In genomic region chr2:34012728-34013302, GRCh38 we compare ENCODE assay signal across 8 cellular contexts.
A peak's percentile ranks its signal among the peaks of the same experiment; 100 is the strongest.
DNase-seq lines count a peak whose midpoint lies in the region; ATAC-seq and TF ChIP-seq lines count a peak whose summit lies in the region.

No MANE protein-coding gene starts in this region.

- 2% methylated on average over 6 of the region's 6 CpGs for WGBS in hepatocyte (ENCODE audit: low lambda C conversion rate, missing lambda C conversion rate)

- H3K27ac Mint-ChIP-seq in activated CD8-positive, alpha-beta memory T cell treated with anti-CD3 and anti-CD28 coated beads, Interleukin-2, amount 10 ng/mL, durations not matched to agents 7 days and 5 days, result no peak overlapping the region

- no peaks in the 10 kb centered on the region for H3K9me2 ChIP-seq in hepatocyte (replicated peaks; ENCODE audit: insufficient read depth)

- peak; percentile 41 for DNase-seq in activated CD8-positive, alpha-beta memory T cell treated with anti-CD3 and anti-CD28 coated beads, Interleukin-2, amount 10 ng/mL, durations not matched to agents 7 days and 5 days
- DNase-seq in activated CD8-positive, alpha-beta memory T cell treated with anti-CD3 and anti-CD28 coated beads, Interleukin-2, amount 50 U/mL, for 4 hours, result no peak
- peak; percentile 26 for DNase-seq in NCI-H146 (lab: John Stamatoyannopoulos, UW)
- DNase-seq in amniotic stem cell (lab: John Stamatoyannopoulos, UW), result peak; percentile 48
- peak; percentile 86 for DNase-seq in hepatocyte (ENCODE audit: low spot score)
- DNase-seq in stimulated activated CD4-positive, alpha-beta T cell treated with anti-CD3 and anti-CD28 coated beads, Interleukin-12 subunit alpha, Interleukin-12 subunit beta, amount 100 ng/mL, for 4 hours, result peak; percentile 2
- DNase-seq in GM19240 (ENCODE audit: insufficient read length, low spot score), result no peak

- no peaks in the 10 kb centered on the region for H3K36me3 ChIP-seq in HEK293 (ENCODE audit: control insufficient read depth in 2 of 2, insufficient read depth in 1 of 2, low read length in 2 of 2)
- H3K36me3 ChIP-seq in hepatocyte (replicated peaks; ENCODE audit: insufficient read depth, low read depth), result no peaks in the 10 kb centered on the region

- no peaks in the 10 kb centered on the region for H3K9me3 ChIP-seq in HEK293 (ENCODE audit: control insufficient read depth, insufficient read depth, low read depth, low read length)
- H3K9me3 ChIP-seq in hepatocyte (ENCODE audit: low read depth), result no peaks in the 10 kb centered on the region

- no peak overlapping the region for H3K4me2 ChIP-seq in hepatocyte

- no peak overlapping the region for H3K4me3 ChIP-seq in HEK293 (ENCODE audit: low read depth, low read length)
- H3K4me3 ChIP-seq in hepatocyte, result no peak overlapping the region

- CTCF ChIA-PET in activated CD8-positive, alpha-beta memory T cell treated with anti-CD3 and anti-CD28 coated beads, Interleukin-2, amount 10 ng/mL, durations not matched to agents 7 days and 5 days (lab: Charles Lee), result interaction anchor here (1.4 kb wide), 1 partner anchor 9 kb away, joined by 4 read pairs; no protein-coding TSS in a partner anchor
- CTCF ChIA-PET in HEK293 (lab: Yijun Ruan, JAX), result interaction anchor here (0.7 to 2.0 kb wide), 6 partner anchors 9 to 1398 kb away, joined by 3 to 28 read pairs (median 4); no protein-coding TSS in a partner anchor

- H3K4me1 Mint-ChIP-seq in activated CD8-positive, alpha-beta memory T cell treated with anti-CD3 and anti-CD28 coated beads, Interleukin-2, amount 10 ng/mL, durations not matched to agents 7 days and 5 days, result no peaks in the 10 kb centered on the region

- no peak overlapping the region for H3K27ac ChIP-seq in HEK293 (ENCODE audit: extremely low read depth, low read depth, low read length)
- no peak overlapping the region for H3K27ac ChIP-seq in hepatocyte

- no peaks in the 10 kb centered on the region for H3K79me2 ChIP-seq in hepatocyte

- H4K20me1 ChIP-seq in hepatocyte (ENCODE audit: insufficient read depth, poor library complexity, severe bottlenecking), result no peaks in the 10 kb centered on the region

- H2AFZ ChIP-seq in hepatocyte, result no peak overlapping the region

- H3K4me1 ChIP-seq in HEK293 (ENCODE audit: control insufficient read depth, insufficient read depth, low read length) (no peaks in the 10 kb centered on the region), hepatocyte (ENCODE audit: insufficient read depth) (no peaks in the 10 kb centered on the region)

- no peak overlapping the region for H3K4me3 Mint-ChIP-seq in activated CD8-positive, alpha-beta memory T cell treated with anti-CD3 and anti-CD28 coated beads, Interleukin-2, amount 10 ng/mL, durations not matched to agents 7 days and 5 days

- no peaks in the 10 kb centered on the region for H3K9me3 Mint-ChIP-seq in activated CD8-positive, alpha-beta memory T cell treated with anti-CD3 and anti-CD28 coated beads, Interleukin-2, amount 10 ng/mL, durations not matched to agents 7 days and 5 days (ENCODE audit: low read depth)

- no peaks in the 10 kb centered on the region for H3K27me3 Mint-ChIP-seq in activated CD8-positive, alpha-beta memory T cell treated with anti-CD3 and anti-CD28 coated beads, Interleukin-2, amount 10 ng/mL, durations not matched to agents 7 days and 5 days

- POLR2A ChIA-PET in HEK293 (lab: Yijun Ruan, JAX), result no interaction called here

- TF ChIP-seq CTCF in HEK293 (tag by site-specific recombination; IDR thresholded peaks at IDR 0.05), result peak; percentile 62
- TF ChIP-seq CTCF in hepatocyte (IDR thresholded peaks at IDR 0.05; ENCODE audit: poor library complexity), result peak; percentile 94

- H3K36me3 Mint-ChIP-seq in activated CD8-positive, alpha-beta memory T cell treated with anti-CD3 and anti-CD28 coated beads, Interleukin-2, amount 10 ng/mL, durations not matched to agents 7 days and 5 days, result no peaks in the 10 kb centered on the region

- ATAC-seq in activated CD8-positive, alpha-beta memory T cell treated with anti-CD3 and anti-CD28 coated beads, Interleukin-2, amount 10 ng/mL, durations not matched to agents 7 days and 5 days, result peak; percentile 33

- H3K27me3 ChIP-seq in hepatocyte, result no peaks in the 10 kb centered on the region

TF ChIP-seq in HEK293, 187 proteins besides CTCF, POLR2A, EP300 and RAD21:
- TF ChIP-seq MZF1 (tag by site-specific recombination; IDR thresholded peaks at IDR 0.05; ENCODE audit: borderline replicate concordance) (no peak), ZNF654 (tag by site-specific recombination; IDR thresholded peaks at IDR 0.05; ENCODE audit: low read depth) (peak; percentile 59)

Comparison
In these comparisons a context has a peak if more than half of its experiments do, and no peak if none do; other contexts are left out.
1. DNase-seq: peak in activated CD8-positive, alpha-beta memory T cell treated with anti-CD3 and anti-CD28 coated beads, Interleukin-2, amount 10 ng/mL, durations not matched to agents 7 days and 5 days (single experiment), NCI-H146 (single experiment), amniotic stem cell (single experiment), hepatocyte (single experiment) and stimulated activated CD4-positive, alpha-beta T cell treated with anti-CD3 and anti-CD28 coated beads, Interleukin-12 subunit alpha, Interleukin-12 subunit beta, amount 100 ng/mL, for 4 hours (single experiment); none in activated CD8-positive, alpha-beta memory T cell treated with anti-CD3 and anti-CD28 coated beads, Interleukin-2, amount 50 U/mL, for 4 hours (single experiment) and GM19240 (single experiment).